Comparison of ENCODE assay signal across 1 cellular context in genomic region chr19:19443283-19443682, GRCh38.
TF ChIP-seq lines count a peak whose summit lies in the region.

No MANE protein-coding gene starts in this region.

TF ChIP-seq in K562, 482 proteins besides CTCF, POLR2A, EP300 and RAD21:
- TF ChIP-seq, protein P1, sequence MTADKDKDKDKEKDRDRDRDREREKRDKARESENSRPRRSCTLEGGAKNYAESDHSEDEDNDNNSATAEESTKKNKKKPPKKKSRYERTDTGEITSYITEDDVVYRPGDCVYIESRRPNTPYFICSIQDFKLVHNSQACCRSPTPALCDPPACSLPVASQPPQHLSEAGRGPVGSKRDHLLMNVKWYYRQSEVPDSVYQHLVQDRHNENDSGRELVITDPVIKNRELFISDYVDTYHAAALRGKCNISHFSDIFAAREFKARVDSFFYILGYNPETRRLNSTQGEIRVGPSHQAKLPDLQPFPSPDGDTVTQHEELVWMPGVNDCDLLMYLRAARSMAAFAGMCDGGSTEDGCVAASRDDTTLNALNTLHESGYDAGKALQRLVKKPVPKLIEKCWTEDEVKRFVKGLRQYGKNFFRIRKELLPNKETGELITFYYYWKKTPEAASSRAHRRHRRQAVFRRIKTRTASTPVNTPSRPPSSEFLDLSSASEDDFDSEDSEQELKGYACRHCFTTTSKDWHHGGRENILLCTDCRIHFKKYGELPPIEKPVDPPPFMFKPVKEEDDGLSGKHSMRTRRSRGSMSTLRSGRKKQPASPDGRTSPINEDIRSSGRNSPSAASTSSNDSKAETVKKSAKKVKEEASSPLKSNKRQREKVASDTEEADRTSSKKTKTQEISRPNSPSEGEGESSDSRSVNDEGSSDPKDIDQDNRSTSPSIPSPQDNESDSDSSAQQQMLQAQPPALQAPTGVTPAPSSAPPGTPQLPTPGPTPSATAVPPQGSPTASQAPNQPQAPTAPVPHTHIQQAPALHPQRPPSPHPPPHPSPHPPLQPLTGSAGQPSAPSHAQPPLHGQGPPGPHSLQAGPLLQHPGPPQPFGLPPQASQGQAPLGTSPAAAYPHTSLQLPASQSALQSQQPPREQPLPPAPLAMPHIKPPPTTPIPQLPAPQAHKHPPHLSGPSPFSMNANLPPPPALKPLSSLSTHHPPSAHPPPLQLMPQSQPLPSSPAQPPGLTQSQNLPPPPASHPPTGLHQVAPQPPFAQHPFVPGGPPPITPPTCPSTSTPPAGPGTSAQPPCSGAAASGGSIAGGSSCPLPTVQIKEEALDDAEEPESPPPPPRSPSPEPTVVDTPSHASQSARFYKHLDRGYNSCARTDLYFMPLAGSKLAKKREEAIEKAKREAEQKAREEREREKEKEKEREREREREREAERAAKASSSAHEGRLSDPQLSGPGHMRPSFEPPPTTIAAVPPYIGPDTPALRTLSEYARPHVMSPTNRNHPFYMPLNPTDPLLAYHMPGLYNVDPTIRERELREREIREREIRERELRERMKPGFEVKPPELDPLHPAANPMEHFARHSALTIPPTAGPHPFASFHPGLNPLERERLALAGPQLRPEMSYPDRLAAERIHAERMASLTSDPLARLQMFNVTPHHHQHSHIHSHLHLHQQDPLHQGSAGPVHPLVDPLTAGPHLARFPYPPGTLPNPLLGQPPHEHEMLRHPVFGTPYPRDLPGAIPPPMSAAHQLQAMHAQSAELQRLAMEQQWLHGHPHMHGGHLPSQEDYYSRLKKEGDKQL (CRISPR knock-in tag; IDR thresholded peaks at IDR 0.05; ENCODE audit: borderline replicate concordance): no peak
- TF ChIP-seq NFRKB (IDR thresholded peaks at IDR 0.05; ENCODE audit: low read depth) (no peak), CBFA2T3 (IDR thresholded peaks at IDR 0.05) (peak; percentile 43; the same call in 1 of the 2 replicates), TAF1 (IDR thresholded peaks at IDR 0.05; ENCODE audit: control insufficient read depth, extremely low read depth, insufficient read depth, low read length, severe bottlenecking) (no peak), GATAD2A (IDR thresholded peaks at IDR 0.05) (0 out of 2 replicates have a peak, but pooled peaks have one; percentile 42), ARID1B (IDR thresholded peaks at IDR 0.05) (peak; percentile 56; the same call in 1 of the 2 replicates), PHB (CRISPR knock-in tag; IDR thresholded peaks at IDR 0.05) (no peak), TCF3 (CRISPR knock-in tag; IDR thresholded peaks at IDR 0.05) (peak; percentile 52; the same call in 1 of the 2 replicates), TEAD4 (IDR thresholded peaks at IDR 0.05; ENCODE audit: low read length) (0 out of 2 replicates have a peak, but pooled peaks have one; percentile 15), TEAD4 (CRISPR knock-in tag; IDR thresholded peaks at IDR 0.05; ENCODE audit: borderline replicate concordance) (no peak), GABPA (tag; conservative IDR thresholded peaks at IDR 0.05; ENCODE audit: low read depth) (no peak), L3MBTL2 (IDR thresholded peaks at IDR 0.05) (peak; percentile 44; the same call in 1 of the 2 replicates), PTTG1 (tag; IDR thresholded peaks at IDR 0.05; ENCODE audit: low read depth) (no peak), CEBPB (tag; IDR thresholded peaks at IDR 0.05) (peak; percentile 62), SLC30A9 (CRISPR knock-in tag; IDR thresholded peaks at IDR 0.05) (no peak), YY1 (IDR thresholded peaks at IDR 0.05; ENCODE audit: borderline replicate concordance in 1 of 3, control insufficient read depth in 1 of 3, extremely low read depth in 1 of 3, insufficient read depth in 3 of 3, insufficient read length in 1 of 3, insufficient replicate concordance in 2 of 3, low read depth in 1 of 3, low read length in 2 of 3) (peak in 1 of 3 experiments; percentile 25), SOX6 (IDR thresholded peaks at IDR 0.05) (peak; percentile 83), RBM34 (IDR thresholded peaks at IDR 0.05; ENCODE audit: borderline replicate concordance, insufficient read depth, low read length) (no peak), ZC3H4 (CRISPR knock-in tag; IDR thresholded peaks at IDR 0.05; ENCODE audit: borderline replicate concordance) (no peak), DNMT1 (IDR thresholded peaks at IDR 0.05) (no peak), RCOR1 (IDR thresholded peaks at IDR 0.05; ENCODE audit: borderline replicate concordance in 1 of 2, low read depth in 2 of 2, low read length in 2 of 2) (0 out of 4 replicates have a peak, but pooled peaks of 1 of the 2 experiments have one; percentile 16), SMARCA4 (IDR thresholded peaks at IDR 0.05) (peak; percentile 45; the same call in 1 of the 2 replicates), MTA1 (IDR thresholded peaks at IDR 0.05; ENCODE audit: borderline replicate concordance) (0 out of 2 replicates have a peak, but pooled peaks have one; percentile 16)
